In genomic region chr10:35783305-35783838, GRCh38 we compare ENCODE assay signal across 18 cellular contexts.
DNase-seq lines count a peak whose midpoint lies in the region; ATAC-seq and TF ChIP-seq lines count a peak whose summit lies in the region.
"Had no signal": no experiment of that assay in that cellular context is flagged by ENCODE, and none has a peak within 500 bp of the region (broad histone marks: within the 10 kb centered on the region; RNA-seq: fewer than 3 reads in every experiment).

No MANE protein-coding gene starts in this region.

- H3K27me3 ChIP-seq in RWPE2 (ENCODE audit: insufficient read depth, poor library complexity, severe bottlenecking) (no peaks in the 10 kb centered on the region), trophoblast cell (ENCODE audit: insufficient read depth, low read length) (no peaks in the 10 kb centered on the region)
- H3K27me3 ChIP-seq: ascending aorta had no signal

- H3K23ac ChIP-seq in trophoblast cell (ENCODE audit: low read length) = no peak overlapping the region

- no peak overlapping the region for H4K12ac ChIP-seq in trophoblast cell (ENCODE audit: low read depth, low read length)

- no peak overlapping the region for H4K8ac ChIP-seq in trophoblast cell (ENCODE audit: low read depth, low read length)

- no peak overlapping the region for H3K14ac ChIP-seq in trophoblast cell (ENCODE audit: low read length)

- H3K18ac ChIP-seq in trophoblast cell (ENCODE audit: low read length) = no peak overlapping the region

- H2BK5ac ChIP-seq in trophoblast cell (ENCODE audit: low read depth, low read length, poor library complexity) = no peak overlapping the region

- peak overlapping the region; percentile 93 for H3K27ac ChIP-seq in RWPE2 (ENCODE audit: poor library complexity, severe bottlenecking)
- no peak overlapping the region for H3K27ac ChIP-seq in trophoblast cell (ENCODE audit: low read depth, low read length)
- H3K27ac ChIP-seq: ascending aorta, prostate gland, WERI-Rb-1 had no signal

- WGBS in trophoblast cell (ENCODE audit: extremely low coverage, insufficient coverage, insufficient read length) = no CpG with 5 or more reads among the region's 7 CpGs

- intact Hi-C loops in sciatic nerve (cut with DNase I) = no loop called here

- ATAC-seq in RWPE2 (ENCODE audit: low read depth) (peak; percentile 90), sciatic nerve (no peak)
- ATAC-seq: left ventricle myocardium superior had no signal

- H3K79me1 ChIP-seq in trophoblast cell (ENCODE audit: low read length) = no peaks in the 10 kb centered on the region

- TF ChIP-seq CTCF in RWPE2 (IDR thresholded peaks at IDR 0.05; ENCODE audit: poor library complexity, severe bottlenecking) (no peak), epithelial cell of proximal tubule (conservative IDR thresholded peaks at IDR 0.05; ENCODE audit: low read depth, low read length) (no peak)

- H2BK12ac ChIP-seq in trophoblast cell (ENCODE audit: low read length) = no peak overlapping the region

- H3K4me1 ChIP-seq in RWPE2 (ENCODE audit: insufficient read depth, poor library complexity, severe bottlenecking) (peaks cover 12% of the 10 kb centered on the region), trophoblast cell (ENCODE audit: control insufficient read depth in 1 of 2, insufficient read depth in 2 of 2, low read length in 2 of 2) (no peaks in the 10 kb centered on the region)
- H3K4me1 ChIP-seq: ascending aorta, prostate gland had no signal

- H3K36me3 ChIP-seq in RWPE2 (ENCODE audit: low read depth) (no peaks in the 10 kb centered on the region), trophoblast cell (ENCODE audit: control insufficient read depth in 1 of 2, insufficient read depth in 2 of 2, low read length in 2 of 2) (no peaks in the 10 kb centered on the region)
- H3K36me3 ChIP-seq: ascending aorta, prostate gland, WERI-Rb-1 had no signal

- H2BK120ac ChIP-seq in trophoblast cell (ENCODE audit: insufficient read depth, low read length, poor library complexity) = no peak overlapping the region

- no peak overlapping the region for H3K4me2 ChIP-seq in trophoblast cell (ENCODE audit: low read length)

- no peak overlapping the region for H3K4ac ChIP-seq in trophoblast cell (ENCODE audit: low read depth, low read length)

- H3K4me3 ChIP-seq in RWPE2 (ENCODE audit: severe bottlenecking) (no peak overlapping the region), epithelial cell of proximal tubule (ENCODE audit: low read depth, low read length) (no peak overlapping the region), trophoblast cell (ENCODE audit: low read depth, low read length) (no peak overlapping the region)
- H3K4me3 ChIP-seq: ascending aorta, prostate gland had no signal

- no peak overlapping the region for H3K9ac ChIP-seq in trophoblast cell (ENCODE audit: low read length)

- H2AK5ac ChIP-seq in trophoblast cell (ENCODE audit: low read length) = no peak overlapping the region

- no peak overlapping the region for H4K91ac ChIP-seq in trophoblast cell (ENCODE audit: low read depth, low read length)

- H3K9me3 ChIP-seq in RWPE2 (ENCODE audit: severe bottlenecking) (peaks cover 3% of the 10 kb centered on the region), trophoblast cell (ENCODE audit: insufficient read depth, low read depth, low read length) (peaks cover 5% of the 10 kb centered on the region)
- H3K9me3 ChIP-seq: ascending aorta, prostate gland had no signal

- DNase-seq in NCI-H345 (lab: John Stamatoyannopoulos, UW) = peak; percentile 48
- no peak for DNase-seq in NCI-H345 treated with DMSO at 0.1 percent for 48 hours (lab: John Stamatoyannopoulos, UW; ENCODE audit: unreplicated experiment)
- peak; percentile 62 for DNase-seq in RWPE2 (ENCODE audit: low spot score)
- DNase-seq in epithelial cell of proximal tubule (ENCODE audit: low read depth) = peak; percentile 72
- peak; percentile 59 to 61 for DNase-seq in trophoblast cell
- no peak for DNase-seq in DMS 273 (lab: John Stamatoyannopoulos, UW; ENCODE audit: unreplicated experiment)
- DNase-seq in DMS53 (lab: John Stamatoyannopoulos, UW) = no peak
- DNase-seq in sciatic nerve (ENCODE audit: low spot score) = no peak
- DNase-seq: activated effector memory CD4-positive, alpha-beta T cell treated with anti-CD3 and anti-CD28 coated beads, Interleukin-2, amount 50 U/mL, for 16 hours; Karpas-422; left ventricle myocardium superior; NCI-H1436; NCI-H446; OCI-M1; stimulated activated CD4-positive, alpha-beta T cell treated with anti-CD3 and anti-CD28 coated beads, Interleukin-12 subunit alpha, Interleukin-12 subunit beta, amount 100 ng/mL, for 4 hours; WERI-Rb-1 had no signal

- no peak overlapping the region for H2AFZ ChIP-seq in trophoblast cell (ENCODE audit: insufficient read depth, low read length, poor library complexity)

- H3K79me2 ChIP-seq in trophoblast cell (ENCODE audit: control insufficient read depth, insufficient read depth, low read length, poor library complexity) = no peaks in the 10 kb centered on the region

Comparison
In these comparisons a context has a peak if more than half of its experiments do, and no peak if none do; other contexts are left out.
1. DNase-seq: peak in NCI-H345 (single experiment), RWPE2 (single experiment), epithelial cell of proximal tubule (single experiment) and trophoblast cell (2 of 2); none in NCI-H345 treated with DMSO at 0.1 percent for 48 hours (single experiment), DMS 273 (single experiment), DMS53 (single experiment) and sciatic nerve (single experiment).